8 cellular contexts compared by ENCODE assay signal in genomic region chr3:37945803-37946530, GRCh38. TPM values are rescaled to one million over a fixed set of nuclear protein-coding genes. Genes with fewer than 3 reads are reported as not detected.
A peak's percentile ranks its signal among the peaks of the same experiment; 100 is the strongest.
DNase-seq lines count a peak whose midpoint lies in the region; ATAC-seq, FAIRE-seq and TF ChIP-seq lines count a peak whose summit lies in the region.

No MANE protein-coding gene starts in this region.

- TF ChIP-seq POLR2A in stomach (IDR thresholded peaks at IDR 0.05), result no peak

- CTCF ChIA-PET in HEK293 (lab: Yijun Ruan, JAX), result interaction anchor here (1.0 to 1.1 kb wide), 2 partner anchors 21 to 51 kb away, joined by 3 to 4 read pairs; no protein-coding TSS in a partner anchor

- H3K27me3 ChIP-seq in brain microvascular endothelial cell (replicated peaks), result no peaks in the 10 kb centered on the region
- H3K27me3 ChIP-seq in stomach, result no peaks in the 10 kb centered on the region

- no peak for FAIRE-seq in kidney (lab: Jason Lieb, UNC)

- 20 to 25% (median 23%) methylated on average over 8 of the region's 8 CpGs for WGBS in stomach, 5 donors

- POLR2A ChIA-PET in HEK293 (lab: Yijun Ruan, JAX), result no interaction called here

- no peak for TF ChIP-seq CTCF in HEK293 (tag by site-specific recombination; IDR thresholded peaks at IDR 0.05)
- TF ChIP-seq CTCF in brain microvascular endothelial cell (IDR thresholded peaks at IDR 0.05; ENCODE audit: low read depth, low read length, missing control alignments), result no peak
- TF ChIP-seq CTCF in kidney (IDR thresholded peaks at IDR 0.05; ENCODE audit: borderline replicate concordance, extremely low read depth, insufficient read depth), result no peak
- no peak for TF ChIP-seq CTCF in stomach (IDR thresholded peaks at IDR 0.05)

- no peak for TF ChIP-seq EP300 in stomach (IDR thresholded peaks at IDR 0.05)

- H3K4me3 ChIP-seq in HEK293 (ENCODE audit: low read depth, low read length) (no peak overlapping the region), brain microvascular endothelial cell (ENCODE audit: low read depth, low read length) (no peak overlapping the region), kidney (ENCODE audit: low read length in 2 of 2) (no peak overlapping the region), stomach (no peak overlapping the region)

- in situ Hi-C loops in brain microvascular endothelial cell (cut with HindIII; ENCODE audit: low pct_ligation_motif_present, low sequenced_read_pairs), result no loop called here

- DNase-seq in brain microvascular endothelial cell (peak; percentile 36), kidney (no peak), stomach (no peak), NCI-H1436 treated with DMSO at 0.1 percent for 48 hours (lab: John Stamatoyannopoulos, UW) (no peak)
- DNase-seq in activated T-cell treated with anti-CD3 and anti-CD28 coated beads, Interleukin-2, amount 50 U/mL, for 1 hour, result no peak

- no peaks in the 10 kb centered on the region for H3K9me3 ChIP-seq in HEK293 (ENCODE audit: control insufficient read depth, insufficient read depth, low read depth, low read length)
- no peaks in the 10 kb centered on the region for H3K9me3 ChIP-seq in kidney (ENCODE audit: control insufficient read depth in 1 of 2, low read length in 2 of 2)
- H3K9me3 ChIP-seq in stomach, result no peaks in the 10 kb centered on the region

- H3K27ac ChIP-seq in HEK293 (ENCODE audit: extremely low read depth, low read depth, low read length) (no peak overlapping the region), brain microvascular endothelial cell (peak overlapping the region; percentile 62), kidney (ENCODE audit: low read depth in 2 of 2, low read length in 2 of 2) (peak overlapping the region; percentile 29 to 64), stomach (peak overlapping the region; percentile 67 to 84 (median 75))

- peaks cover 7% of the 10 kb centered on the region for H3K4me1 ChIP-seq in HEK293 (ENCODE audit: control insufficient read depth, insufficient read depth, low read length)
- H3K4me1 ChIP-seq in kidney (ENCODE audit: control insufficient read depth in 1 of 2, insufficient read depth in 1 of 2, low read depth in 1 of 2, low read length in 2 of 2), result peaks cover 38 to 39% of the 10 kb centered on the region in 2 donors
- peaks cover 50 to 70% (median 61%) of the 10 kb centered on the region in 4 donors for H3K4me1 ChIP-seq in stomach

- intact Hi-C loops in kidney (cut with DNase I) (no loop called here), stomach (cut with DNase I; ENCODE audit: low total_unique reads) (no loop called here)

- H3K9ac ChIP-seq in kidney (ENCODE audit: low read length in 2 of 2), result no peak overlapping the region

- ATAC-seq in HG03565 (IDR thresholded peaks at IDR 0.05; ENCODE audit: unreplicated experiment) (no peak), HG03460 (IDR thresholded peaks at IDR 0.05; ENCODE audit: unreplicated experiment) (no peak)

- H3K36me3 ChIP-seq in HEK293 (ENCODE audit: control insufficient read depth in 2 of 2, insufficient read depth in 1 of 2, low read length in 2 of 2) (no peaks in the 10 kb centered on the region), brain microvascular endothelial cell (replicated peaks) (no peaks in the 10 kb centered on the region), kidney (ENCODE audit: control insufficient read depth in 1 of 2, insufficient read depth in 2 of 2, low read length in 2 of 2) (peaks cover 0 to 2% of the 10 kb centered on the region in 2 donors), stomach (no peaks in the 10 kb centered on the region)

TF ChIP-seq in HEK293, 187 proteins besides CTCF, POLR2A, EP300 and RAD21 (continues in another document):
- TF ChIP-seq ZSCAN30 (tag by site-specific recombination; IDR thresholded peaks at IDR 0.05), result no peak
- peak; percentile 22; the same call in 1 of the 2 replicates for TF ChIP-seq ZNF629 (tag by site-specific recombination; IDR thresholded peaks at IDR 0.05)
- TF ChIP-seq ZNF184 (tag by site-specific recombination; IDR thresholded peaks at IDR 0.05), result no peak
- TF ChIP-seq ZBTB48 (tag by site-specific recombination; IDR thresholded peaks at IDR 0.05), result peak; percentile 46
- TF ChIP-seq ZNF837 (tag by site-specific recombination; IDR thresholded peaks at IDR 0.05), result no peak
- no peak for TF ChIP-seq ZNF146 (tag by site-specific recombination; IDR thresholded peaks at IDR 0.05)
- TF ChIP-seq ZNF513 (tag by site-specific recombination; IDR thresholded peaks at IDR 0.05), result no peak
- TF ChIP-seq ZBTB20 (tag by site-specific recombination; IDR thresholded peaks at IDR 0.05), result peak; percentile 86
- no peak for TF ChIP-seq ZFP41 (tag by site-specific recombination; IDR thresholded peaks at IDR 0.05; ENCODE audit: borderline replicate concordance)
- no peak for TF ChIP-seq ZNF776 (tag by site-specific recombination; IDR thresholded peaks at IDR 0.05; ENCODE audit: borderline replicate concordance)
- TF ChIP-seq ZNF398 (tag by site-specific recombination; IDR thresholded peaks at IDR 0.05), result 0 out of 2 replicates have a peak, but pooled peaks have one; percentile 14
- TF ChIP-seq AEBP2 (tag by site-specific recombination; IDR thresholded peaks at IDR 0.05; ENCODE audit: borderline replicate concordance), result no peak
- peak; percentile 55 for TF ChIP-seq KLF1 (tag by site-specific recombination; IDR thresholded peaks at IDR 0.05)
- TF ChIP-seq ZXDB (tag by site-specific recombination; IDR thresholded peaks at IDR 0.05), result peak; percentile 31; the same call in 1 of the 2 replicates
- TF ChIP-seq GLIS1 (tag by site-specific recombination; IDR thresholded peaks at IDR 0.05), result 0 out of 2 replicates have a peak, but pooled peaks have one; percentile 5
- no peak for TF ChIP-seq ZNF580 (tag by site-specific recombination; IDR thresholded peaks at IDR 0.05)
- no peak for TF ChIP-seq SP3 (tag by site-specific recombination; IDR thresholded peaks at IDR 0.05)
- no peak for TF ChIP-seq ZNF155 (tag by site-specific recombination; IDR thresholded peaks at IDR 0.05)
- peak; percentile 60 for TF ChIP-seq ZNF600 (tag by site-specific recombination; IDR thresholded peaks at IDR 0.05)
- 0 out of 2 replicates have a peak, but pooled peaks have one; percentile 25 for TF ChIP-seq ZNF660 (tag by site-specific recombination; IDR thresholded peaks at IDR 0.05)

RNA-seq across cellular contexts. Expression of gene VILL, which starts 44.6 kb away (rescaled TPM):
- total RNA-seq in kidney (7.6 TPM), stomach (100 to 1,000 TPM in 2 of 5 donors, 10 to 100 TPM in 3; 59.8 to 191 (median 86.8) TPM)
- polyA plus RNA-seq in kidney (ENCODE audit: insufficient read depth, low read depth, low replicate concordance) (7.4 TPM), stomach (100 to 1,000 TPM in 1 of 3 donors, 10 to 100 TPM in 2; 24.1 to 202 (median 43.7) TPM)
